In genomic region chr10:91352760-91353159, GRCh38 we compare ENCODE assay signal across 21 cellular contexts.
"Had no signal": no experiment of that assay in that cellular context is flagged by ENCODE, and none has a peak within 500 bp of the region (broad histone marks: within the 10 kb centered on the region; RNA-seq: fewer than 3 reads in every experiment).

No MANE protein-coding gene starts in this region.

- H2AFZ ChIP-seq: hepatocyte had no signal

- H3K9me3 Mint-ChIP-seq: activated naive CD4-positive, alpha-beta T cell treated with anti-CD3 and anti-CD28 coated beads, Interleukin-2, amount 10 ng/mL, durations not matched to agents 7 days and 5 days; activated T-cell treated with anti-CD3 and anti-CD28 coated beads, Interleukin-2, amount 50 U/mL, for 4 hours; immature natural killer cell; naive thymus-derived CD4-positive, alpha-beta T cell; neural crest cell; WTC11 had no signal

- H3K27me3 ChIP-seq: body of pancreas, hepatocyte, left lung, right lobe of liver, tibial nerve had no signal

- ATAC-seq: activated T-cell treated with anti-CD3 and anti-CD28 coated beads, Interleukin-2, amount 50 U/mL, for 4 hours; body of pancreas; left lung; naive thymus-derived CD4-positive, alpha-beta T cell; right lobe of liver; stimulated activated effector memory CD8-positive, alpha-beta T cell treated with anti-CD3 and anti-CD28 coated beads, Interleukin-12 subunit alpha, Interleukin-12 subunit beta, amount 100 ng/mL, for 72 hours; stimulated activated naive CD8-positive, alpha-beta T cell treated with anti-CD3 and anti-CD28 coated beads, Interleukin-15, amount 100 ng/mL, for 72 hours; WTC11 had no signal

- H3K36me3 Mint-ChIP-seq: activated naive CD4-positive, alpha-beta T cell treated with anti-CD3 and anti-CD28 coated beads, Interleukin-2, amount 10 ng/mL, durations not matched to agents 7 days and 5 days; immature natural killer cell; naive thymus-derived CD4-positive, alpha-beta T cell; stimulated activated effector memory CD8-positive, alpha-beta T cell treated with anti-CD3 and anti-CD28 coated beads, Interleukin-12 subunit alpha, Interleukin-12 subunit beta, amount 100 ng/mL, for 72 hours; WTC11 had no signal

- H3K4me3 ChIP-seq: body of pancreas, hepatocyte, left lung, lung, right lobe of liver, tibial nerve had no signal

- H3K79me2 ChIP-seq: hepatocyte had no signal

- H3K4me2 ChIP-seq: hepatocyte had no signal

- H3K9me3 ChIP-seq: body of pancreas, left lung, right lobe of liver, tibial nerve had no signal

- H3K27ac Mint-ChIP-seq: activated naive CD4-positive, alpha-beta T cell treated with anti-CD3 and anti-CD28 coated beads, Interleukin-2, amount 10 ng/mL, durations not matched to agents 7 days and 5 days; immature natural killer cell; naive thymus-derived CD4-positive, alpha-beta T cell; stimulated activated effector memory CD8-positive, alpha-beta T cell treated with anti-CD3 and anti-CD28 coated beads, Interleukin-12 subunit alpha, Interleukin-12 subunit beta, amount 100 ng/mL, for 72 hours; stimulated activated naive CD8-positive, alpha-beta T cell treated with anti-CD3 and anti-CD28 coated beads, Interleukin-15, amount 100 ng/mL, for 72 hours; WTC11 had no signal

- H3K27ac ChIP-seq: body of pancreas, hepatocyte, left lung, right lobe of liver, tibial nerve had no signal

- H3K4me3 Mint-ChIP-seq: activated naive CD4-positive, alpha-beta T cell treated with anti-CD3 and anti-CD28 coated beads, Interleukin-2, amount 10 ng/mL, durations not matched to agents 7 days and 5 days; activated T-cell treated with anti-CD3 and anti-CD28 coated beads, Interleukin-2, amount 50 U/mL, for 4 hours; immature natural killer cell; naive thymus-derived CD4-positive, alpha-beta T cell; neural crest cell; stimulated activated effector memory CD8-positive, alpha-beta T cell treated with anti-CD3 and anti-CD28 coated beads, Interleukin-12 subunit alpha, Interleukin-12 subunit beta, amount 100 ng/mL, for 72 hours; stimulated activated naive CD8-positive, alpha-beta T cell treated with anti-CD3 and anti-CD28 coated beads, Interleukin-15, amount 100 ng/mL, for 72 hours; WTC11 had no signal

- H3K36me3 ChIP-seq: left lung, right lobe of liver, tibial nerve had no signal

- H3K4me1 ChIP-seq: tibial nerve had no signal

- H3K4me1 Mint-ChIP-seq: activated naive CD4-positive, alpha-beta T cell treated with anti-CD3 and anti-CD28 coated beads, Interleukin-2, amount 10 ng/mL, durations not matched to agents 7 days and 5 days; immature natural killer cell; naive thymus-derived CD4-positive, alpha-beta T cell; neural crest cell; stimulated activated effector memory CD8-positive, alpha-beta T cell treated with anti-CD3 and anti-CD28 coated beads, Interleukin-12 subunit alpha, Interleukin-12 subunit beta, amount 100 ng/mL, for 72 hours; stimulated activated naive CD8-positive, alpha-beta T cell treated with anti-CD3 and anti-CD28 coated beads, Interleukin-15, amount 100 ng/mL, for 72 hours; WTC11 had no signal

- DNase-seq: activated CD4-positive, alpha-beta T cell treated with anti-CD3 and anti-CD28 coated beads, Interleukin-2, amount 50 U/mL, for 4 hours; activated CD8-positive, alpha-beta memory T cell treated with anti-CD3 and anti-CD28 coated beads, Interleukin-2, amount 50 U/mL, for 48 hours; activated effector memory CD4-positive, alpha-beta T cell treated with Interleukin-2 at 50 U/mL for 16 hours; activated naive CD4-positive, alpha-beta T cell treated with anti-CD3 and anti-CD28 coated beads, Interleukin-2, amount 10 ng/mL, durations not matched to agents 7 days and 5 days; activated T-cell treated with anti-CD3 and anti-CD28 coated beads, Interleukin-2, amount 50 U/mL, for 4 hours; body of pancreas; glutamatergic neuron; immature natural killer cell; left lung; naive thymus-derived CD4-positive, alpha-beta T cell; occipital lobe; right lobe of liver; small intestine; stimulated activated CD4-positive, alpha-beta T cell treated with anti-CD3 and anti-CD28 coated beads, Interleukin-2, amount 100 ng/mL, for 24 hours; stimulated activated naive CD8-positive, alpha-beta T cell treated with anti-CD3 and anti-CD28 coated beads, Interleukin-15, amount 100 ng/mL, for 72 hours had no signal
